13 cellular contexts compared by ENCODE assay signal in genomic region chr10:124959564-124959963, GRCh38. TPM values are rescaled to one million over a fixed set of nuclear protein-coding genes. Genes with fewer than 3 reads are reported as not detected.
A peak's percentile ranks its signal among the peaks of the same experiment; 100 is the strongest.
DNase-seq lines count a peak whose midpoint lies in the region; ATAC-seq, FAIRE-seq and TF ChIP-seq lines count a peak whose summit lies in the region.
"Had no signal": no experiment of that assay in that cellular context is flagged by ENCODE, and none has a peak within 500 bp of the region (broad histone marks: within the 10 kb centered on the region; RNA-seq: fewer than 3 reads in every experiment).

No MANE protein-coding gene starts in this region.

- no CpG with 5 or more reads among the region's 3 CpGs for WGBS in neuronal stem cell (ENCODE audit: extremely low coverage in 2 of 2, insufficient read length in 2 of 2, insufficient replicate concordance in 1 of 2), 2 donors

- peak overlapping the region in 2 of 3 donors; percentile 29 to 82 for H3K27ac Mint-ChIP-seq in CD4-positive, CD25-positive, alpha-beta regulatory T cell
- H3K27ac Mint-ChIP-seq in naive thymus-derived CD4-positive, alpha-beta T cell, result peak overlapping the region in 5 of 9 donors; percentile 44 to 88 (median 56)

- intact Hi-C loops in naive thymus-derived CD4-positive, alpha-beta T cell (cut with micrococcal nuclease), result no loop called here

- no peak overlapping the region for H3K4ac ChIP-seq in neuronal stem cell (ENCODE audit: low read length)

- no peak overlapping the region for H4K8ac ChIP-seq in neuronal stem cell (ENCODE audit: low read depth, low read length)

- H3K9me3 ChIP-seq in CD4-positive, CD25-positive, alpha-beta regulatory T cell (ENCODE audit: control insufficient read depth in 2 of 2, low read length in 2 of 2), result no peaks in the 10 kb centered on the region
- H3K9me3 ChIP-seq in naive thymus-derived CD4-positive, alpha-beta T cell (ENCODE audit: control insufficient read depth in 2 of 3, low read length in 3 of 3), result no peaks in the 10 kb centered on the region
- H3K9me3 ChIP-seq in neuronal stem cell (replicated peaks in 1 of 2; ENCODE audit: control insufficient read depth in 2 of 2, insufficient read depth in 1 of 2, low read depth in 1 of 2, low read length in 2 of 2), result no peaks in the 10 kb centered on the region
- H3K9me3 ChIP-seq: A549 had no signal

- peaks cover 6% of the 10 kb centered on the region for H3K4me1 ChIP-seq in CD4-positive, CD25-positive, alpha-beta regulatory T cell (ENCODE audit: control insufficient read depth, insufficient read depth, low read length, poor library complexity, severe bottlenecking)
- H3K4me1 ChIP-seq in KMS-11 (ENCODE audit: low read depth, poor library complexity, severe bottlenecking) (peaks cover 76% of the 10 kb centered on the region), neuronal stem cell (ENCODE audit: control insufficient read depth in 2 of 2, insufficient read depth in 1 of 2, low read depth in 1 of 2, low read length in 2 of 2) (no peaks in the 10 kb centered on the region)
- no peaks in the 10 kb centered on the region for H3K4me1 ChIP-seq in naive thymus-derived CD4-positive, alpha-beta T cell (ENCODE audit: control insufficient read depth in 2 of 2, insufficient read depth in 2 of 2, low read length in 2 of 2)

- H3K4me3 ChIP-seq in CD4-positive, CD25-positive, alpha-beta regulatory T cell (ENCODE audit: low read depth, low read length), result no peak overlapping the region
- H3K4me3 ChIP-seq in KMS-11 (IDR thresholded peaks at IDR 0.05; ENCODE audit: insufficient read depth, low read depth, low read length) (no peak overlapping the region), neuronal stem cell (ENCODE audit: low read length in 2 of 2) (no peak overlapping the region)
- H3K4me3 ChIP-seq in naive thymus-derived CD4-positive, alpha-beta T cell (ENCODE audit: low read length), result no peak overlapping the region
- H3K4me3 ChIP-seq: A549 had no signal

- H2BK5ac ChIP-seq in neuronal stem cell (ENCODE audit: low read length), result no peak overlapping the region

- TF ChIP-seq CTCF in KMS-11 (conservative IDR thresholded peaks at IDR 0.05; ENCODE audit: low read depth, low read length) (no peak), RWPE1 (conservative IDR thresholded peaks at IDR 0.05; ENCODE audit: low read depth) (no peak)

- peaks cover 9% of the 10 kb centered on the region; the same call in 1 of the 2 replicates for H4K20me1 ChIP-seq in KMS-11 (ENCODE audit: insufficient read depth)

- H2AK5ac ChIP-seq in neuronal stem cell (ENCODE audit: low read depth, low read length), result no peak overlapping the region

- H3K4me2 ChIP-seq in KMS-11, result peak overlapping the region; percentile 74; the same call in 1 of the 2 replicates
- H3K4me2 ChIP-seq in neuronal stem cell (ENCODE audit: insufficient read depth, low read length, poor library complexity, severe bottlenecking), result no peak overlapping the region
- H3K4me2 ChIP-seq: A549 had no signal

- peak; percentile 48 for FAIRE-seq in GM12891 (lab: Jason Lieb, UNC)
- FAIRE-seq: A549, GM12892 had no signal

- no peaks in the 10 kb centered on the region for H3K27me3 Mint-ChIP-seq in CD4-positive, CD25-positive, alpha-beta regulatory T cell
- no peaks in the 10 kb centered on the region for H3K27me3 Mint-ChIP-seq in naive thymus-derived CD4-positive, alpha-beta T cell

- no peak overlapping the region for H4K91ac ChIP-seq in neuronal stem cell (ENCODE audit: low read depth, low read length, poor library complexity)

- H3K9ac ChIP-seq in KMS-11 (no peak overlapping the region), neuronal stem cell (ENCODE audit: low read depth, low read length, poor library complexity) (no peak overlapping the region)

- H2BK120ac ChIP-seq in neuronal stem cell (ENCODE audit: low read depth, low read length), result no peak overlapping the region

- POLR2A ChIA-PET in naive thymus-derived CD4-positive, alpha-beta T cell (lab: Charles Lee), result no interaction called here
- POLR2A ChIA-PET in RWPE1 (lab: Yijun Ruan, JAX; ENCODE audit: low non-redundant PET), result no interaction called here

- peaks cover 1% of the 10 kb centered on the region for H3K79me1 ChIP-seq in neuronal stem cell (ENCODE audit: low read depth, low read length)

- no peak for TF ChIP-seq POLR2A in GM12891 (IDR thresholded peaks at IDR 0.05; ENCODE audit: low read depth, low read length)

- H3K27me3 ChIP-seq in CD4-positive, CD25-positive, alpha-beta regulatory T cell (ENCODE audit: control insufficient read depth, insufficient read depth, low read length), result no peaks in the 10 kb centered on the region
- no peaks in the 10 kb centered on the region for H3K27me3 ChIP-seq in KMS-11 (ENCODE audit: insufficient read depth, low read depth)
- no peaks in the 10 kb centered on the region for H3K27me3 ChIP-seq in naive thymus-derived CD4-positive, alpha-beta T cell (ENCODE audit: control insufficient read depth in 2 of 2, insufficient read depth in 2 of 2, low read length in 2 of 2)
- no peaks in the 10 kb centered on the region for H3K27me3 ChIP-seq in neuronal stem cell (ENCODE audit: control insufficient read depth in 3 of 3, insufficient read depth in 3 of 3, low read depth in 1 of 3, low read length in 3 of 3)

- H3K14ac ChIP-seq in neuronal stem cell (ENCODE audit: low read length), result no peak overlapping the region

- no peak for ATAC-seq in CD4-positive, CD25-positive, alpha-beta regulatory T cell (ENCODE audit: low read depth in 2 of 2)
- ATAC-seq in naive thymus-derived CD4-positive, alpha-beta T cell, result no peak
- ATAC-seq: A549 had no signal

- H2BK12ac ChIP-seq in neuronal stem cell (ENCODE audit: low read length), result no peak overlapping the region

- no peak overlapping the region for H3K18ac ChIP-seq in neuronal stem cell (ENCODE audit: low read length)

- H3K4me3 Mint-ChIP-seq in CD4-positive, CD25-positive, alpha-beta regulatory T cell, result peak overlapping the region in 2 of 4 donors; percentile 15 to 16
- peak overlapping the region in 4 of 10 donors; percentile 5 to 54 (median 15) for H3K4me3 Mint-ChIP-seq in naive thymus-derived CD4-positive, alpha-beta T cell

- CTCF ChIA-PET in naive thymus-derived CD4-positive, alpha-beta T cell (lab: Charles Lee), result no interaction called here
- CTCF ChIA-PET in RWPE1 (lab: Yijun Ruan, JAX), result no interaction called here

- no peak overlapping the region for H3K27ac ChIP-seq in CD4-positive, CD25-positive, alpha-beta regulatory T cell (ENCODE audit: insufficient read depth, low read length, poor library complexity, severe bottlenecking)
- H3K27ac ChIP-seq in KMS-11 (no peak overlapping the region), neuronal stem cell (replicated peaks; ENCODE audit: low read length) (no peak overlapping the region), RWPE1 (no peak overlapping the region)
- no peak overlapping the region for H3K27ac ChIP-seq in naive thymus-derived CD4-positive, alpha-beta T cell (ENCODE audit: low read depth, low read length)
- H3K27ac ChIP-seq: A549 had no signal

- H3K79me2 ChIP-seq in KMS-11 (ENCODE audit: insufficient read depth, low read depth), result peaks cover 48% of the 10 kb centered on the region; the same call in 1 of the 2 replicates

- no peak overlapping the region for H3K23ac ChIP-seq in neuronal stem cell (ENCODE audit: low read depth, low read length, poor library complexity)

- H3K36me3 ChIP-seq in CD4-positive, CD25-positive, alpha-beta regulatory T cell (ENCODE audit: control insufficient read depth, insufficient read depth, low read length), result peaks cover 5% of the 10 kb centered on the region
- H3K36me3 ChIP-seq in KMS-11 (ENCODE audit: insufficient read depth) (no peaks in the 10 kb centered on the region), neuronal stem cell (replicated peaks in 1 of 2; ENCODE audit: control insufficient read depth in 2 of 2, insufficient read depth in 2 of 2, low read length in 2 of 2) (peaks cover 0 to 11% of the 10 kb centered on the region in 2 donors)
- H3K36me3 ChIP-seq in naive thymus-derived CD4-positive, alpha-beta T cell (ENCODE audit: control insufficient read depth in 2 of 3, insufficient read depth in 3 of 3, low read length in 3 of 3), result peaks cover 0 to 4% (median 0%) of the 10 kb centered on the region in 3 experiments

- DNase-seq in CD4-positive, CD25-positive, alpha-beta regulatory T cell, result no peak
- DNase-seq in GM12891 (ENCODE audit: insufficient read length, low spot score) (no peak), UCSD-AML1 (lab: John Stamatoyannopoulos, UW; ENCODE audit: unreplicated experiment) (no peak), neuronal stem cell (ENCODE audit: low spot score) (no peak), RWPE1 (ENCODE audit: low spot score) (no peak)
- DNase-seq in naive thymus-derived CD4-positive, alpha-beta T cell, result no peak
- DNase-seq: Calu3, DMS79, IMR-90, KBM-7 had no signal

- H3K36me3 Mint-ChIP-seq in CD4-positive, CD25-positive, alpha-beta regulatory T cell, result peaks cover 12% of the 10 kb centered on the region
- H3K36me3 Mint-ChIP-seq in naive thymus-derived CD4-positive, alpha-beta T cell, result peaks cover 0 to 14% (median 0%) of the 10 kb centered on the region in 5 donors

- H2AFZ ChIP-seq in KMS-11 (ENCODE audit: low read depth), result no peak overlapping the region
- no peak overlapping the region for H2AFZ ChIP-seq in neuronal stem cell (ENCODE audit: low read length)

- peaks cover 40 to 65% (median 48%) of the 10 kb centered on the region in 4 donors for H3K4me1 Mint-ChIP-seq in CD4-positive, CD25-positive, alpha-beta regulatory T cell
- H3K4me1 Mint-ChIP-seq in naive thymus-derived CD4-positive, alpha-beta T cell, result peaks cover 15 to 81% (median 64%) of the 10 kb centered on the region in 7 donors

- H3K9me3 Mint-ChIP-seq in CD4-positive, CD25-positive, alpha-beta regulatory T cell, result no peaks in the 10 kb centered on the region
- H3K9me3 Mint-ChIP-seq in naive thymus-derived CD4-positive, alpha-beta T cell, result no peaks in the 10 kb centered on the region

- no peak overlapping the region for H2BK15ac ChIP-seq in neuronal stem cell (ENCODE audit: low read length)

TF ChIP-seq in GM12891, 5 proteins besides CTCF, POLR2A, EP300 and RAD21:
- no peak for TF ChIP-seq TAF1 (IDR thresholded peaks at IDR 0.05; ENCODE audit: low read depth, low read length)
- TF ChIP-seq SPI1 (IDR thresholded peaks at IDR 0.05; ENCODE audit: low read depth, low read length), result no peak
- TF ChIP-seq PAX5 (IDR thresholded peaks at IDR 0.05; ENCODE audit: insufficient read depth, low read length, severe bottlenecking), result no peak
- TF ChIP-seq POLR2AphosphoS5 (IDR thresholded peaks at IDR 0.05; ENCODE audit: low read depth, low read length), result no peak
- no peak for TF ChIP-seq POU2F2 (IDR thresholded peaks at IDR 0.05; ENCODE audit: low read depth, low read length)
TF ChIP-seq in GM12891: peak in this region for 0.

RNA-seq across cellular contexts. Expression of gene ZRANB1, which starts 17.6 kb away (rescaled TPM):
- total RNA-seq in CD4-positive, CD25-positive, alpha-beta regulatory T cell, result 27.8 TPM
- 1 to 10 TPM; 6.6 to 9.4 (median 6.8) TPM for polyA plus RNA-seq in CD4-positive, CD25-positive, alpha-beta regulatory T cell
- polyA plus RNA-seq in GM12891 (2012; ENCODE audit: low read depth, missing spikeins), result 5.2 TPM
- total RNA-seq in naive thymus-derived CD4-positive, alpha-beta T cell, result 10 to 100 TPM; 16.0 to 26.4 (median 22.5) TPM
- 10 to 100 TPM in 1 of 2 donors, 1 to 10 TPM in 1; 7.3 to 10.5 TPM for polyA plus RNA-seq in naive thymus-derived CD4-positive, alpha-beta T cell
- polyA plus RNA-seq in neuronal stem cell (2013, experiment 1 of 2), result 13.4 TPM
- polyA plus RNA-seq in neuronal stem cell (2013, experiment 2 of 2), result 14.2 TPM
